ENCODE assay signal across 9 cellular contexts in the genomic region with DNA sequence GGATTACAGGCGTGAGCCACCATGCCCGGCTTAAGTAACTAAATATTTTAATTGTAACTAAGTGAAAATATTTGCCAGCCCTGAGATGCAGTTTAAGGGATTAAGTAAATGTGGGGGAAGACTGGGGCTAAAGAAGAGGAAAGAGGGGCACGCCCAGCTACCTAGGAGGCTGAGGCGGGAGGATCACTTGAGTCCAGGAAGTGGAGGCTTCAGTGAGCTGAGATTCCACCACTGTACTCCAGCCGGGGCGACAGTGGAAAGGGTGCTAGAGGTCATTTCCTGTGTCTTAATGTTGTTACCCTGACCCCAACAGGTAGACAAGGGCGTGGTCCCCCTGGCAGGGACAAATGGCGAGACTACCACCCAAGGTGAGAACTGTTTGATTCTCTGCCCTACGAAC. TPM values are rescaled to one million over a fixed set of nuclear protein-coding genes. Genes with fewer than 3 reads are reported as not detected.
DNase-seq lines count a peak whose midpoint lies in the region; ATAC-seq and TF ChIP-seq lines count a peak whose summit lies in the region.
"Had no signal": no experiment of that assay in that cellular context is flagged by ENCODE, and none has a peak within 500 bp of the region (broad histone marks: within the 10 kb centered on the region; RNA-seq: fewer than 3 reads in every experiment).

No MANE protein-coding gene starts in this region.

- no peak overlapping the region for H3K4ac ChIP-seq in neuronal stem cell (ENCODE audit: low read length)

- H3K23ac ChIP-seq in neuronal stem cell (ENCODE audit: low read depth, low read length, poor library complexity) = no peak overlapping the region

- no peak overlapping the region for H2BK120ac ChIP-seq in neuronal stem cell (ENCODE audit: low read depth, low read length)

- H2BK5ac ChIP-seq in neuronal stem cell (ENCODE audit: low read length) = no peak overlapping the region

- no peak overlapping the region for H2AK5ac ChIP-seq in neuronal stem cell (ENCODE audit: low read depth, low read length)

- H3K36me3 ChIP-seq in cardiac muscle cell = peaks cover 55% of the 10 kb centered on the region
- no peaks in the 10 kb centered on the region for H3K36me3 ChIP-seq in testis (ENCODE audit: low read depth, missing control alignments)
- H3K36me3 ChIP-seq in neuronal stem cell (replicated peaks in 1 of 2; ENCODE audit: control insufficient read depth in 2 of 2, insufficient read depth in 2 of 2, low read length in 2 of 2) = peaks cover 40 to 69% of the 10 kb centered on the region in 2 donors

- no peak overlapping the region for H3K18ac ChIP-seq in neuronal stem cell (ENCODE audit: low read length)

- H4K8ac ChIP-seq in neuronal stem cell (ENCODE audit: low read depth, low read length) = no peak overlapping the region

- peaks cover 73% of the 10 kb centered on the region for H3K36me3 Mint-ChIP-seq in activated CD4-positive, alpha-beta memory T cell treated with anti-CD3 and anti-CD28 coated beads, Interleukin-2, amount 10 ng/mL, durations not matched to agents 7 days and 5 days (ENCODE audit: low read depth)

- H3K4me1 ChIP-seq in cardiac muscle cell (ENCODE audit: low read depth) (peaks cover 22% of the 10 kb centered on the region), testis (peaks cover 49% of the 10 kb centered on the region), neuronal stem cell (ENCODE audit: control insufficient read depth in 2 of 2, insufficient read depth in 1 of 2, low read depth in 1 of 2, low read length in 2 of 2) (peaks cover 13 to 23% of the 10 kb centered on the region in 2 donors)

- no peak overlapping the region for H2BK15ac ChIP-seq in neuronal stem cell (ENCODE audit: low read length)

- H3K4me1 Mint-ChIP-seq in activated CD4-positive, alpha-beta memory T cell treated with anti-CD3 and anti-CD28 coated beads, Interleukin-2, amount 10 ng/mL, durations not matched to agents 7 days and 5 days = peaks cover 39% of the 10 kb centered on the region

- DNase-seq in cardiac muscle cell (ENCODE audit: low read depth in 1 of 2, low spot score in 1 of 2) = no peak
- DNase-seq in cardiac septum (ENCODE audit: low spot score) = no peak
- DNase-seq in activated CD4-positive, alpha-beta memory T cell treated with anti-CD3 and anti-CD28 coated beads, Interleukin-2, amount 10 ng/mL, durations not matched to agents 7 days and 5 days = no peak
- DNase-seq in fibroblast of the aortic adventitia (ENCODE audit: low read depth) = no peak
- DNase-seq in testis = no peak
- DNase-seq in neuronal stem cell (ENCODE audit: low spot score) = no peak
- DNase-seq: NCI-H2081 treated with DMSO at 0.1 percent for 48 hours had no signal

- WGBS in testis, 2 donors = 82 to 84% methylated on average over 8 to 9 of the region's 9 CpGs
- no CpG with 5 or more reads among the region's 9 CpGs for WGBS in neuronal stem cell (ENCODE audit: extremely low coverage in 2 of 2, insufficient read length in 2 of 2, insufficient replicate concordance in 1 of 2), 2 donors

- H3K27me3 ChIP-seq in cardiac muscle cell (no peaks in the 10 kb centered on the region), testis (no peaks in the 10 kb centered on the region), neuronal stem cell (ENCODE audit: control insufficient read depth in 3 of 3, insufficient read depth in 3 of 3, low read depth in 1 of 3, low read length in 3 of 3) (no peaks in the 10 kb centered on the region)

- POLR2A ChIA-PET in activated CD4-positive, alpha-beta memory T cell treated with anti-CD3 and anti-CD28 coated beads, Interleukin-2, amount 10 ng/mL, durations not matched to agents 7 days and 5 days (lab: Charles Lee) = interaction anchor here (1.4 to 6.0 kb wide), 3 partner anchors 9 to 115 kb away, joined by 3 to 63 read pairs (median 5); a partner anchor contains a TSS

- no peak overlapping the region for H3K14ac ChIP-seq in neuronal stem cell (ENCODE audit: low read length)

- H3K27ac ChIP-seq in cardiac muscle cell = peak overlapping the region; percentile 69
- peak overlapping the region; percentile 61 to 68 for H3K27ac ChIP-seq in testis
- H3K27ac ChIP-seq in neuronal stem cell (replicated peaks; ENCODE audit: low read length) = no peak overlapping the region

- intact Hi-C loops in cardiac septum (cut with DNase I) = no loop called here
- intact Hi-C loops in testis (cut with DNase I; ENCODE audit: low total_unique reads) = no loop called here

- TF ChIP-seq POLR2A in testis (IDR thresholded peaks at IDR 0.05) = no peak

- H3K27ac Mint-ChIP-seq in activated CD4-positive, alpha-beta memory T cell treated with anti-CD3 and anti-CD28 coated beads, Interleukin-2, amount 10 ng/mL, durations not matched to agents 7 days and 5 days = peak overlapping the region; percentile 71

- H3K4me3 ChIP-seq in cardiac muscle cell (no peak overlapping the region), fibroblast of the aortic adventitia (ENCODE audit: low read depth, low read length) (peak overlapping the region; percentile 7), testis (no peak overlapping the region), neuronal stem cell (ENCODE audit: low read length in 2 of 2) (no peak overlapping the region)

- peak overlapping the region; percentile 55 for H3K4me3 Mint-ChIP-seq in activated CD4-positive, alpha-beta memory T cell treated with anti-CD3 and anti-CD28 coated beads, Interleukin-2, amount 10 ng/mL, durations not matched to agents 7 days and 5 days

- no peak overlapping the region for H2BK12ac ChIP-seq in neuronal stem cell (ENCODE audit: low read length)

- H3K27me3 Mint-ChIP-seq in activated CD4-positive, alpha-beta memory T cell treated with anti-CD3 and anti-CD28 coated beads, Interleukin-2, amount 10 ng/mL, durations not matched to agents 7 days and 5 days = no peaks in the 10 kb centered on the region

- CTCF ChIA-PET in activated CD4-positive, alpha-beta memory T cell treated with anti-CD3 and anti-CD28 coated beads, Interleukin-2, amount 10 ng/mL, durations not matched to agents 7 days and 5 days (lab: Charles Lee) = interaction anchor here (0.7 to 5.4 kb wide), 4 partner anchors 13 to 107 kb away, joined by 4 to 40 read pairs (median 18); a partner anchor contains a TSS

- H3K4me2 ChIP-seq in neuronal stem cell (ENCODE audit: insufficient read depth, low read length, poor library complexity, severe bottlenecking) = no peak overlapping the region

- H2AFZ ChIP-seq in neuronal stem cell (ENCODE audit: low read length) = no peak overlapping the region

- H3K79me1 ChIP-seq in neuronal stem cell (ENCODE audit: low read depth, low read length) = peaks cover 17% of the 10 kb centered on the region

- no peaks in the 10 kb centered on the region for H3K9me3 ChIP-seq in cardiac muscle cell (ENCODE audit: low read depth)
- H3K9me3 ChIP-seq in testis = no peaks in the 10 kb centered on the region
- no peaks in the 10 kb centered on the region for H3K9me3 ChIP-seq in neuronal stem cell (replicated peaks in 1 of 2; ENCODE audit: control insufficient read depth in 2 of 2, insufficient read depth in 1 of 2, low read depth in 1 of 2, low read length in 2 of 2)

- no peaks in the 10 kb centered on the region for H3K9me3 Mint-ChIP-seq in activated CD4-positive, alpha-beta memory T cell treated with anti-CD3 and anti-CD28 coated beads, Interleukin-2, amount 10 ng/mL, durations not matched to agents 7 days and 5 days

- TF ChIP-seq CTCF in cardiac muscle cell (IDR thresholded peaks at IDR 0.05; ENCODE audit: low read depth, low read length) (no peak), fibroblast of the aortic adventitia (IDR thresholded peaks at IDR 0.05; ENCODE audit: insufficient read depth, low read length) (no peak), testis (IDR thresholded peaks at IDR 0.05) (no peak)

- H3K9ac ChIP-seq in neuronal stem cell (ENCODE audit: low read depth, low read length, poor library complexity) = no peak overlapping the region

- no peak for ATAC-seq in GM19324 (IDR thresholded peaks at IDR 0.05; ENCODE audit: low FRiP score, unreplicated experiment)
- ATAC-seq in GM18502 (IDR thresholded peaks at IDR 0.05; ENCODE audit: poor library complexity, unreplicated experiment) = no peak

- H4K91ac ChIP-seq in neuronal stem cell (ENCODE audit: low read depth, low read length, poor library complexity) = no peak overlapping the region

RNA-seq across cellular contexts. Expression of a gene that starts 2.8 kb away (rescaled TPM):
- 3,852 and 5,767 TPM in 2 replicates for total RNA-seq in cardiac muscle cell
- 5,441 and 6,816 TPM in 2 replicates for polyA plus RNA-seq in cardiac muscle cell
- total RNA-seq in cardiac septum = 3,068 TPM
- 1,000 to 10,000 TPM; 1,403 to 1,450 TPM for total RNA-seq in activated CD4-positive, alpha-beta memory T cell treated with anti-CD3 and anti-CD28 coated beads, Interleukin-2, amount 10 ng/mL, durations not matched to agents 7 days and 5 days
- 522 and 792 TPM in 2 replicates for total RNA-seq in fibroblast of the aortic adventitia (ENCODE audit: low replicate concordance)
- 100 to 1,000 TPM; 373 to 521 TPM for total RNA-seq in testis
- polyA plus RNA-seq in testis (ENCODE audit: insufficient read depth, low read depth, low replicate concordance) = 467 TPM
- 340 TPM for polyA plus RNA-seq in neuronal stem cell (2013, experiment 1 of 2)
- 327 TPM for polyA plus RNA-seq in neuronal stem cell (2013, experiment 2 of 2)

RNA-seq across cellular contexts. Expression of a gene that starts 7.5 kb away (rescaled TPM):
- 94.3 and 134 TPM in 2 replicates for total RNA-seq in cardiac muscle cell
- polyA plus RNA-seq in cardiac muscle cell = 217 and 225 TPM in 2 replicates
- total RNA-seq in cardiac septum = 44.1 TPM
- total RNA-seq in activated CD4-positive, alpha-beta memory T cell treated with anti-CD3 and anti-CD28 coated beads, Interleukin-2, amount 10 ng/mL, durations not matched to agents 7 days and 5 days = 100 to 1,000 TPM; 146 to 147 TPM
- 70.8 and 154 TPM in 2 replicates for total RNA-seq in fibroblast of the aortic adventitia (ENCODE audit: low replicate concordance)
- 100 to 1,000 TPM in 1 of 2 donors, 10 to 100 TPM in 1; 82.1 to 109 TPM for total RNA-seq in testis
- polyA plus RNA-seq in testis (ENCODE audit: insufficient read depth, low read depth, low replicate concordance) = 154 TPM
- polyA plus RNA-seq in neuronal stem cell (2013, experiment 1 of 2) = 112 TPM
- 110 TPM for polyA plus RNA-seq in neuronal stem cell (2013, experiment 2 of 2)

RNA-seq across cellular contexts. Expression of a gene that starts 23.4 kb away (rescaled TPM):
- total RNA-seq in cardiac muscle cell = 1.6 and 5.0 TPM in 2 replicates
- 2.2 and 8.9 TPM in 2 replicates for polyA plus RNA-seq in cardiac muscle cell
- 0.57 TPM for total RNA-seq in cardiac septum
- total RNA-seq in activated CD4-positive, alpha-beta memory T cell treated with anti-CD3 and anti-CD28 coated beads, Interleukin-2, amount 10 ng/mL, durations not matched to agents 7 days and 5 days = 1 to 10 TPM; 1.9 to 2.5 TPM
- total RNA-seq in fibroblast of the aortic adventitia (ENCODE audit: low replicate concordance) = 0.09 and 0.16 TPM in 2 replicates
- total RNA-seq in testis = 1 to 10 TPM; 1.3 to 2.9 TPM
- 1.7 TPM for polyA plus RNA-seq in testis (ENCODE audit: insufficient read depth, low read depth, low replicate concordance)
- 2.8 TPM for polyA plus RNA-seq in neuronal stem cell (2013, experiment 1 of 2)
- polyA plus RNA-seq in neuronal stem cell (2013, experiment 2 of 2) = 2.5 TPM

RNA-seq across cellular contexts. Expression of a gene that starts 27.7 kb away (rescaled TPM):
- total RNA-seq in cardiac muscle cell (67.1 and 107 TPM in 2 replicates), cardiac septum (43.2 TPM), fibroblast of the aortic adventitia (ENCODE audit: low replicate concordance) (15.8 and 19.8 TPM in 2 replicates), testis (10 to 100 TPM; 69.4 to 75.3 TPM)
- polyA plus RNA-seq in cardiac muscle cell (115 and 143 TPM in 2 replicates), testis (ENCODE audit: insufficient read depth, low read depth, low replicate concordance) (55.3 TPM)
- total RNA-seq in activated CD4-positive, alpha-beta memory T cell treated with anti-CD3 and anti-CD28 coated beads, Interleukin-2, amount 10 ng/mL, durations not matched to agents 7 days and 5 days = 100 to 1,000 TPM in 1 of 2 experiments, 10 to 100 TPM in 1; 99.4 to 106 TPM
- 51.2 TPM for polyA plus RNA-seq in neuronal stem cell (2013, experiment 1 of 2)
- polyA plus RNA-seq in neuronal stem cell (2013, experiment 2 of 2) = 52.1 TPM

RNA-seq across cellular contexts. Expression of a gene that starts 37.3 kb away (rescaled TPM):
- total RNA-seq in cardiac muscle cell (0.21 and 0.36 TPM in 2 replicates), cardiac septum (not detected), fibroblast of the aortic adventitia (ENCODE audit: low replicate concordance) (0.18 TPM in 1 of 2 replicates, not detected in the other), testis (10 to 100 TPM; 51.8 to 82.7 TPM)
- polyA plus RNA-seq in cardiac muscle cell (not detected in 2 replicates), testis (ENCODE audit: insufficient read depth, low read depth, low replicate concordance) (194 TPM)
- 1 to 10 TPM; 6.0 to 6.9 TPM for total RNA-seq in activated CD4-positive, alpha-beta memory T cell treated with anti-CD3 and anti-CD28 coated beads, Interleukin-2, amount 10 ng/mL, durations not matched to agents 7 days and 5 days
- polyA plus RNA-seq in neuronal stem cell (2013, experiment 1 of 2) = 23.0 TPM
- 22.5 TPM for polyA plus RNA-seq in neuronal stem cell (2013, experiment 2 of 2)
